In genomic region chr3:33645060-33645841, GRCh38 we compare ENCODE assay signal across 8 cellular contexts.
DNase-seq lines count a peak whose midpoint lies in the region; ATAC-seq and TF ChIP-seq lines count a peak whose summit lies in the region.

No MANE protein-coding gene starts in this region.

- H3K4me3 Mint-ChIP-seq in immature natural killer cell: peak overlapping the region in 4 of 5 donors; percentile 22 to 74 (median 41)

- H3K4me3 ChIP-seq in body of pancreas: peak overlapping the region in 1 of 2 donors; percentile 9

- no peaks in the 10 kb centered on the region for H3K27me3 ChIP-seq in body of pancreas

- H3K36me3 Mint-ChIP-seq in immature natural killer cell: peaks cover 0 to 3% (median 3%) of the 10 kb centered on the region in 3 donors

- H3K27me3 Mint-ChIP-seq in immature natural killer cell (ENCODE audit: low read depth in 3 of 3): peaks cover 0 to 1% (median 0%) of the 10 kb centered on the region in 3 donors

- H3K9me3 ChIP-seq in body of pancreas: no peaks in the 10 kb centered on the region

- DNase-seq in DMS79 treated with DMSO at 0.1 percent for 48 hours (lab: John Stamatoyannopoulos, UW): peak; percentile 63
- peak; percentile 39 for DNase-seq in NCI-H226
- DNase-seq in body of pancreas: peak in 3 of 4 donors; percentile 14 to 28 (median 18)
- DNase-seq in immature natural killer cell: peak in 1 of 3 donors; percentile 8
- DNase-seq in stimulated activated CD8-positive, alpha-beta memory T cell treated with anti-CD3 and anti-CD28 coated beads, Interleukin-4, amount 100 ng/mL, for 48 hours: peak; percentile 33
- DNase-seq in AML-193 (lab: John Stamatoyannopoulos, UW): no peak
- DNase-seq in foreskin melanocyte: no peak

- no peaks in the 10 kb centered on the region for H3K36me3 ChIP-seq in body of pancreas (replicated peaks in 1 of 2; ENCODE audit: insufficient read depth in 1 of 2, low read depth in 2 of 2)

- peak; percentile 85 for ATAC-seq in body of pancreas
- no peak for ATAC-seq in HG02885 (IDR thresholded peaks at IDR 0.05; ENCODE audit: poor library complexity, unreplicated experiment)

- peak overlapping the region in 2 of 6 donors; percentile 32 to 50 for H3K27ac Mint-ChIP-seq in immature natural killer cell

- 28 to 44% methylated on average over 5 of the region's 5 CpGs for WGBS in body of pancreas, 2 donors

- TF ChIP-seq POLR2A in body of pancreas (IDR thresholded peaks at IDR 0.05): no peak

- intact Hi-C loops in body of pancreas (cut with DNase I): no loop called here

- H3K4me1 Mint-ChIP-seq in immature natural killer cell: peaks cover 14 to 17% of the 10 kb centered on the region in 2 donors

- no peak overlapping the region for H3K27ac ChIP-seq in body of pancreas

- H3K9me3 Mint-ChIP-seq in immature natural killer cell: no peaks in the 10 kb centered on the region

- TF ChIP-seq CTCF in body of pancreas (IDR thresholded peaks at IDR 0.05): no peak

- no peaks in the 10 kb centered on the region for H3K4me1 ChIP-seq in body of pancreas

Comparison
In these comparisons a context has a peak if more than half of its experiments do, and no peak if none do; other contexts are left out.
1. DNase-seq: peak in DMS79 treated with DMSO at 0.1 percent for 48 hours (single experiment), NCI-H226 (single experiment), body of pancreas (3 of 4) and stimulated activated CD8-positive, alpha-beta memory T cell treated with anti-CD3 and anti-CD28 coated beads, Interleukin-4, amount 100 ng/mL, for 48 hours (single experiment); none in AML-193 (0 of 2) and foreskin melanocyte (single experiment).